8 cellular contexts compared by ENCODE assay signal in the genomic region with DNA sequence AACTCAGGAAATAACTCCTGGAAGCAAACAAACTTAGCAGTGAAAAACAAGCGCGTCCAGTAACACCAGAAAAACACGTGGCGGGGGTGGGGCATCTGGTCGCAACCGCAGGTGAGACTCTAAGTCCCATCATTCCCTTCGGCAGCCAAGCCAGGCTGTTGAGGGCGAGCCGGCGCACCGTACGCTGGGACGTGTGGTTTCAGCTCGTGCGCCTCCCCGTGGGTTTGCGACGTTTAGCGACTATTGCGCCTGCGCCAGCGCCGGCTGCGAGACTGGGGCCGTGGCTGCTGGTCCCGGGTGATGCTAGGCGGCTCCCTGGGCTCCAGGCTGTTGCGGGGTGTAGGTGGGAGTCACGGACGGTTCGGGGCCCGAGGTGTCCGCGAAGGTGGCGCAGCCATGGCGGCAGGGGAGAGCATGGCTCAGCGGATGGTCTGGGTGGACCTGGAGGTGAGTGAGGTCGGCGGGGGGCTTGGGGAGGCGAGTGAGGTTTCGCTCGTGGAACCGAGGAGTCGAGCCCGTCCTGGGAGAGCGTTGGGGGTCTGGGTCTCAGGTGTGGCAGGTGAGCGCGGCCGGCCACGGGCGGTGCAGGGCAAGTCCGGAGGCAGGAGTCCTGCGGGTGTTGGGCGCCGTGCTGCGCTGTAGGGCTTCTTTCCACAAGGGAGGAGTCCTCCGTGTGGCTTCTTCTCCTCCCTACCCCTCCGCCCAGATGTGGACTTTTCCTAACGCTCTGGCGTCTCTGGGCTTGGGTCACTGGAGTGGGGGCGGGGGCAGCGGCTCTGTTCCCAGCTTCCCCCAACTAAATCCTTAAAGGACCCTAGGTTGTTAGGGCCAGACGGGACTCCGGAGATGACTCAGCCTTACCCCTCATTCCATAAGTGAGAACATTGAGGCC. TPM values are rescaled to one million over a fixed set of nuclear protein-coding genes. Genes with fewer than 3 reads are reported as not detected.
A peak's percentile ranks its signal among the peaks of the same experiment; 100 is the strongest.
DNase-seq lines count a peak whose midpoint lies in the region; ATAC-seq and TF ChIP-seq lines count a peak whose summit lies in the region.

A gene (plus strand): TSS at position 239 of the 892 bp plus-strand sequence. CDS start 62 bp downstream, at position 301.

- no peaks in the 10 kb centered on the region for H3K27me3 ChIP-seq in BLaER1 treated with 17β-estradiol and CSF1 and Interleukin-3, amounts not matched to agents 10 nM and 100 nM
- H3K27me3 ChIP-seq in colonic mucosa: no peaks in the 10 kb centered on the region
- no peaks in the 10 kb centered on the region for H3K27me3 ChIP-seq in layer of hippocampus (ENCODE audit: control insufficient read depth, insufficient read depth, low read length)

- H3K4me1 ChIP-seq in BLaER1 treated with 17β-estradiol and CSF1 and Interleukin-3, amounts not matched to agents 10 nM and 100 nM: peaks cover 18 to 29% (median 24%) of the 10 kb centered on the region in 10 experiments
- H3K4me1 ChIP-seq in colonic mucosa: peaks cover 4% of the 10 kb centered on the region

- DNase-seq in GM19240 (ENCODE audit: insufficient read length, low spot score): peak; percentile 83
- peak; percentile 99 to 100 for DNase-seq in NCI-H526 (lab: John Stamatoyannopoulos, UW)
- peak; percentile 96 for DNase-seq in activated CD4-positive, alpha-beta T cell treated with anti-CD3 and anti-CD28 coated beads for 48 hours
- peak; percentile 98 for DNase-seq in colonic mucosa
- DNase-seq in stimulated activated CD4-positive, alpha-beta T cell treated with anti-CD3 and anti-CD28 coated beads, Interleukin-1b, Interleukin-23, amount 100 ng/mL, for 4 hours (ENCODE audit: low read depth in 2 of 2): peak; percentile 89 to 91

- H3K4me2 ChIP-seq in BLaER1 treated with 17β-estradiol and CSF1 and Interleukin-3, amounts not matched to agents 10 nM and 100 nM: peak within 1 kb of the TSS; percentile 83 to 91 (median 87)

- no peak for TF ChIP-seq CTCF in colonic mucosa (IDR thresholded peaks at IDR 0.05)

- H3K9ac ChIP-seq in BLaER1 treated with 17β-estradiol and CSF1 and Interleukin-3, amounts not matched to agents 10 nM and 100 nM: peak within 1 kb of the TSS; percentile 70 to 89 (median 83)
- peak within 1 kb of the TSS; percentile 84 to 90 for H3K9ac ChIP-seq in colonic mucosa (ENCODE audit: low read depth in 2 of 2, low read length in 2 of 2)

- peak; percentile 99 for ATAC-seq in HG03460 (IDR thresholded peaks at IDR 0.05; ENCODE audit: unreplicated experiment)

- H3K9me3 ChIP-seq in BLaER1 treated with 17β-estradiol and CSF1 and Interleukin-3, amounts not matched to agents 10 nM and 100 nM (replicated peaks in 1 of 11): no peaks in the 10 kb centered on the region
- H3K9me3 ChIP-seq in colonic mucosa: no peaks in the 10 kb centered on the region

- H3K4me3 ChIP-seq in BLaER1 treated with 17β-estradiol and CSF1 and Interleukin-3, amounts not matched to agents 10 nM and 100 nM: peak within 1 kb of the TSS; percentile 78 to 98 (median 91)
- peak within 1 kb of the TSS; percentile 93 for H3K4me3 ChIP-seq in colonic mucosa

- intact Hi-C loops in colonic mucosa (cut with DNase I): loop anchor here (5.0 kb wide), 1 partner anchor 37 kb away; a partner anchor contains a TSS

- peaks cover 8 to 28% (median 11%) of the 10 kb centered on the region in 11 experiments; a peak in 21 of 22 replicates for H3K36me3 ChIP-seq in BLaER1 treated with 17β-estradiol and CSF1 and Interleukin-3, amounts not matched to agents 10 nM and 100 nM
- H3K36me3 ChIP-seq in colonic mucosa: no peaks in the 10 kb centered on the region

- H3K27ac ChIP-seq in BLaER1 treated with 17β-estradiol and CSF1 and Interleukin-3, amounts not matched to agents 10 nM and 100 nM: peak within 1 kb of the TSS; percentile 14 to 79 (median 71); a peak in 21 of 22 replicates
- peak within 1 kb of the TSS; percentile 61 for H3K27ac ChIP-seq in colonic mucosa
- H3K27ac ChIP-seq in layer of hippocampus (ENCODE audit: low read depth, low read length): peak within 1 kb of the TSS; percentile 47

- H4K20me1 ChIP-seq in BLaER1 treated with 17β-estradiol and CSF1 and Interleukin-3, amounts not matched to agents 10 nM and 100 nM: peaks cover 0 to 30% (median 0%) of the 10 kb centered on the region in 11 experiments; a peak in 6 of 22 replicates

RNA-seq across cellular contexts. Expression of the gene that starts here (rescaled TPM):
- total RNA-seq in colonic mucosa: 10 to 100 TPM; 46.6 to 55.5 TPM

Comparison
In these comparisons a context has a peak if more than half of its experiments do, and no peak if none do; other contexts are left out.
1. Peak in every context shown above with its lines: DNase-seq, ATAC-seq, H3K4me3 ChIP-seq and H3K27ac ChIP-seq.